Comparison of ENCODE assay signal across 7 cellular contexts in the genomic region with DNA sequence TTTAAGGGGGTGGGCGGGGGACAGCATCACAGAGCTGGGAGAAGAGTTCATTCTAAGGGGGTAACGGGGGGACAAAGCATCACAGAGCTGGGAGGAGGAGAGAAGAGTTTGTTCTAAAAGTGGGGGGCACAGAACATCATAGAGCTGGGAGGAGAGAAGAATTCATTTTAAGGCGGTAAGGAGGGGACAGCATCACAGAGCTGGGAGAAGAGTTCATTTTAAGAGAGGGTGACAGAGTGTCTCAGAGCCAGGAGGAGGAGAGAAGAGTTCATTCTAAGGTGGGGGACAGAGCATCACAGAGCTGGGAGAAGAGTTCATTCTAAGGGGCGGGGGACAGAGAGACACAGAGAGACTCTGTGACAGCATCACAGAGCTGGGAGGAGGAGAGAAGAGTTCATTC. TPM values are rescaled to one million over a fixed set of nuclear protein-coding genes. Genes with fewer than 3 reads are reported as not detected.
"Had no signal": no experiment of that assay in that cellular context is flagged by ENCODE, and none has a peak within 500 bp of the region (broad histone marks: within the 10 kb centered on the region; RNA-seq: fewer than 3 reads in every experiment).

No MANE protein-coding gene starts in this region.

- DNase-seq: GM23248, GOT3, H7, IMR-90 had no signal

- FAIRE-seq: HTR-8/SVneo had no signal

- H3K4me3 ChIP-seq: GM23248, HAP-1 had no signal

- H3K36me3 ChIP-seq: HAP-1 had no signal

- H3K9ac ChIP-seq: GM23248 had no signal

- H3K4me1 ChIP-seq: HAP-1 had no signal

- H3K9me3 ChIP-seq: HAP-1 had no signal

- H3K27ac ChIP-seq: GM23248 had no signal

- H2AFZ ChIP-seq: GM23248 had no signal

RNA-seq across cellular contexts. Expression of a gene that starts 33.6 kb away (rescaled TPM):
- total RNA-seq: HT-29 had no signal
